Comparison of ENCODE assay signal across 9 cellular contexts in genomic region chr12:124837958-124838803, GRCh38. TPM values are rescaled to one million over a fixed set of nuclear protein-coding genes. Genes with fewer than 3 reads are reported as not detected.
A peak's percentile ranks its signal among the peaks of the same experiment; 100 is the strongest.
DNase-seq lines count a peak whose midpoint lies in the region; ATAC-seq and TF ChIP-seq lines count a peak whose summit lies in the region.
"Had no signal": no experiment of that assay in that cellular context is flagged by ENCODE, and none has a peak within 500 bp of the region (broad histone marks: within the 10 kb centered on the region; RNA-seq: fewer than 3 reads in every experiment).

No MANE protein-coding gene starts in this region.

- H2BK15ac ChIP-seq in mesenchymal stem cell (ENCODE audit: low read depth, poor library complexity, severe bottlenecking) = no peak overlapping the region

- H3K36me3 ChIP-seq in mesenchymal stem cell (ENCODE audit: control insufficient read depth in 1 of 2, insufficient read depth in 2 of 2, low read depth in 1 of 2, low read length in 2 of 2) = peaks cover 0 to 13% of the 10 kb centered on the region in 2 experiments

- H3K9ac ChIP-seq in mesenchymal stem cell (ENCODE audit: low read length) = peak overlapping the region; percentile 58

- TF ChIP-seq CTCF in choroid plexus epithelial cell (conservative IDR thresholded peaks at IDR 0.05; ENCODE audit: low read depth, low read length) = no peak

- 81% methylated on average over 14 of the region's 16 CpGs for WGBS in mesenchymal stem cell

- H2BK5ac ChIP-seq in mesenchymal stem cell (ENCODE audit: low read depth, low read length, poor library complexity, severe bottlenecking) = no peak overlapping the region

- no peak overlapping the region for H2AK5ac ChIP-seq in mesenchymal stem cell (ENCODE audit: low read length, severe bottlenecking)

- no peaks in the 10 kb centered on the region for H3K27me3 ChIP-seq in mesenchymal stem cell (ENCODE audit: control insufficient read depth in 1 of 2, insufficient read depth in 1 of 2, low read length in 2 of 2)

- no peak for ATAC-seq in GM21423 (IDR thresholded peaks at IDR 0.05; ENCODE audit: unreplicated experiment)
- no peak for ATAC-seq in activated CD4-positive, CD25-positive, alpha-beta regulatory T cell treated with anti-CD3 and anti-CD28 coated beads, Interleukin-2, amount 50 U/mL, for 24 hours
- no peak for ATAC-seq in GM18498 (IDR thresholded peaks at IDR 0.05; ENCODE audit: unreplicated experiment)

- no peak overlapping the region for H2BK12ac ChIP-seq in mesenchymal stem cell (ENCODE audit: low read length in 2 of 2)

- no peak overlapping the region for H2AFZ ChIP-seq in mesenchymal stem cell (ENCODE audit: low read depth, low read length)

- DNase-seq in COR-L47 (lab: John Stamatoyannopoulos, UW) (peak; percentile 68), NCI-H2227 treated with DMSO at 0.1 percent for 48 hours (lab: John Stamatoyannopoulos, UW) (peak; percentile 24), choroid plexus epithelial cell (ENCODE audit: low read depth) (peak; percentile 99), mesenchymal stem cell (peak; percentile 96), NCI-H526 treated with DMSO at 0.1 percent for 48 hours (lab: John Stamatoyannopoulos, UW) (no peak)
- DNase-seq: activated naive CD8-positive, alpha-beta T cell treated with anti-CD3 and anti-CD28 coated beads, Interleukin-2, amount 10 ng/mL, durations not matched to agents 7 days and 5 days had no signal

- H4K91ac ChIP-seq in mesenchymal stem cell (ENCODE audit: low read length) = no peak overlapping the region

- H3K27ac ChIP-seq in mesenchymal stem cell (ENCODE audit: low read length, poor library complexity, severe bottlenecking) = peak overlapping the region; percentile 41

- no peak overlapping the region for H2BK120ac ChIP-seq in mesenchymal stem cell (ENCODE audit: low read depth, low read length)

- no peak overlapping the region for H3K14ac ChIP-seq in mesenchymal stem cell (ENCODE audit: low read length in 2 of 2)

- H4K8ac ChIP-seq in mesenchymal stem cell (ENCODE audit: low read length) = no peak overlapping the region

- H3K9me3 ChIP-seq in mesenchymal stem cell (ENCODE audit: control insufficient read depth, low read length) = no peaks in the 10 kb centered on the region

- no peak overlapping the region for H3K23ac ChIP-seq in mesenchymal stem cell (ENCODE audit: low read length in 2 of 2)

- H3K4me3 ChIP-seq in choroid plexus epithelial cell (ENCODE audit: low read depth, low read length) (no peak overlapping the region), mesenchymal stem cell (ENCODE audit: insufficient read depth in 1 of 2, low read depth in 1 of 2, low read length in 2 of 2) (no peak overlapping the region)

- H3K4ac ChIP-seq in mesenchymal stem cell (ENCODE audit: low read depth in 1 of 2, low read length in 2 of 2) = no peak overlapping the region

- peaks cover 9% of the 10 kb centered on the region for H3K79me1 ChIP-seq in mesenchymal stem cell (replicated peaks; ENCODE audit: low read length, poor library complexity, severe bottlenecking)

- H3K18ac ChIP-seq in mesenchymal stem cell (ENCODE audit: low read depth in 1 of 2, low read length in 2 of 2) = peak overlapping the region in 1 of 2 experiments; percentile 88

- H3K4me1 ChIP-seq in mesenchymal stem cell (ENCODE audit: control insufficient read depth, insufficient read depth, low read depth, low read length) = peaks cover 27% of the 10 kb centered on the region

- no peak overlapping the region for H3K4me2 ChIP-seq in mesenchymal stem cell (ENCODE audit: low read length, poor library complexity, severe bottlenecking)

RNA-seq across cellular contexts. Expression of gene SCARB1, which starts 25.5 kb away (rescaled TPM):
- 69.1 TPM for polyA plus RNA-seq in mesenchymal stem cell (2013, experiment 1 of 2)
- 62.0 TPM for polyA plus RNA-seq in mesenchymal stem cell (2013, experiment 2 of 2)
